Comparison of ENCODE assay signal across 23 cellular contexts in the genomic region with DNA sequence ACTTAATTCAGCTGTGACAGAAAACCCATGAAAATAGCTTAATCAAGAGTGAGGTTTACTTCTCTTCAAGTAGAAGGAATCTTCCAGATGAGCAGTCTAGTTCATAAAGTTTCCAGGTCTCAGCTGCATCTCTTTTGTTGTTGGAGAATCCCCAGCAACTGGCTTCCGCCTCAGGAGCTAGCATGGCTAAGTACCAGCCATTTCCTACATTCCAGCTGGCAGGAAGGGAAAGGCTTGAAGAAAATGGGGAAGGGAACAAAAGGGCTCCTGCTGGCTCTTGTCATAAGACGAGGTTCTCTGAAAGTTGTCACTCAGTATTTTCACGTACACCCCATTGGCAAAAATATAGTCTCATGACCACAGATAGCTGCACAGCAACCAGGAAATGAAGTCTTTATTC.
"Had no signal": no experiment of that assay in that cellular context is flagged by ENCODE, and none has a peak within 500 bp of the region (broad histone marks: within the 10 kb centered on the region; RNA-seq: fewer than 3 reads in every experiment).

No MANE protein-coding gene starts in this region.

- DNase-seq: activated CD4-positive, alpha-beta memory T cell treated with anti-CD3 and anti-CD28 coated beads, Interleukin-2, amount 10 ng/mL, durations not matched to agents 7 days and 5 days; activated CD4-positive, alpha-beta T cell treated with anti-CD3 and anti-CD28 coated beads for 1 hour; activated CD4-positive, alpha-beta T cell treated with anti-CD3 and anti-CD28 coated beads, Interleukin-2, amount 10 ng/mL, durations not matched to agents 7 days and 5 days; activated CD8-positive, alpha-beta memory T cell treated with anti-CD3 and anti-CD28 coated beads, Interleukin-2, amount 50 U/mL, for 48 hours; activated gamma-delta T cell; activated naive CD4-positive, alpha-beta T cell treated with anti-CD3 and anti-CD28 coated beads, Interleukin-2, amount 10 ng/mL, durations not matched to agents 7 days and 5 days; activated naive CD8-positive, alpha-beta T cell treated with anti-CD3 and anti-CD28 coated beads, Interleukin-2, amount 10 ng/mL, durations not matched to agents 7 days and 5 days; activated T-cell treated with anti-CD3 and anti-CD28 coated beads, Interleukin-2, amount 50 U/mL, for 24 hours; cortex of kidney; foreskin keratinocyte; heart right ventricle; left ventricle myocardium inferior; ovary; retina; small intestine; stimulated activated CD4-positive, alpha-beta T cell treated with anti-CD3 and anti-CD28 coated beads, Interleukin-1b, Interleukin-23, amount 100 ng/mL, for 48 hours; stimulated activated naive CD4-positive, alpha-beta T cell treated with Interleukin-2 at 50 U/mL for 16 hours; T-helper 17 cell had no signal

- H3K4me3 ChIP-seq: ascending aorta, heart right ventricle, left ventricle myocardium inferior, ovary, tibial nerve had no signal

- H3K36me3 ChIP-seq: ascending aorta, heart right ventricle, left ventricle myocardium inferior, ovary, tibial nerve had no signal

- ATAC-seq: esophagus mucosa, foreskin keratinocyte, heart right ventricle, sciatic nerve, T-helper 17 cell had no signal

- H3K27ac ChIP-seq: ascending aorta, foreskin keratinocyte, heart right ventricle, left ventricle myocardium inferior, ovary, tibial nerve had no signal

- H3K9me3 ChIP-seq: ascending aorta, heart right ventricle, left ventricle myocardium inferior, ovary, tibial nerve had no signal

- H3K27me3 ChIP-seq: ascending aorta, ovary, tibial nerve had no signal

- H3K4me1 ChIP-seq: ascending aorta, foreskin keratinocyte, heart right ventricle, left ventricle myocardium inferior, tibial nerve had no signal

- FAIRE-seq: islet of Langerhans, small intestine had no signal
